ENCODE assay signal across 8 cellular contexts in the genomic region with DNA sequence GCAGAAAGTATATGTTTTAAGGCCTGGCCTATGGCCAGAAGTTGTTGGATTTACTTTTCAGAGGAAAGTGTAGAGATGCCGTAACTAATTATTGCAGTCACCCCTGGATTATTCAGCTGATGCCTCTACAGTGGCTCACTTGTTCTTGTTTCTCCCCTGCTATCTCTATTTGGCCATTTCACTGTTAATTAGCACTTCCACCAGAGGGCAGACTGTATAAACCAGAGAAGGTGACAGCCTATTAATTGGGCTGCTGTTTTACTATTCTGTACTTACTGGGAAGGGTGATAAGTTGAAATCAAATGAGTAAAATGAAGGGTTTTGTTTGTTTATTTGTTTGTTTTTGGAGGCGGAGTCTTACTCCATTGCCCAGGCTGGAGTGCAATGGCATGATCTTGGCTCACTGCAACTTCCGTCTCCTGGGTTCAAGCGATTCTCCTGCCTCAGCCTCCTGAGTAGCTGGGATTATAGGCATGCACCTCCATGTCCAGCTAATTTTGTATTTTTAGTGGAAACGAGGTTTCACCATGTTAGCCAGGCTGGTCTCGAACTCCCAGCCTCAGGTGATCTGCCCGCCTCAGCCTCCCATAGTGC.
DNase-seq lines count a peak whose midpoint lies in the region; ATAC-seq, FAIRE-seq and TF ChIP-seq lines count a peak whose summit lies in the region.

No MANE protein-coding gene starts in this region.

- no peak overlapping the region for H3K4me3 ChIP-seq in bronchial epithelial cell (ENCODE audit: low read depth, low read length)
- H3K4me3 ChIP-seq in ovary: no peak overlapping the region

- no peaks in the 10 kb centered on the region for H3K4me1 ChIP-seq in ovary (ENCODE audit: insufficient read depth)

- no peak overlapping the region for H3K27ac ChIP-seq in ovary

- no peak overlapping the region for H3K27ac Mint-ChIP-seq in naive thymus-derived CD8-positive, alpha-beta T cell

- ATAC-seq in naive thymus-derived CD8-positive, alpha-beta T cell: peak; percentile 35 to 39
- ATAC-seq in GM19452 (IDR thresholded peaks at IDR 0.05; ENCODE audit: unreplicated experiment): no peak
- no peak for ATAC-seq in GM19023 (IDR thresholded peaks at IDR 0.05; ENCODE audit: unreplicated experiment)

- peak; percentile 57 for DNase-seq in DMS53 (lab: John Stamatoyannopoulos, UW)
- no peak for DNase-seq in DMS53 treated with DMSO at 0.1 percent for 48 hours (lab: John Stamatoyannopoulos, UW; ENCODE audit: unreplicated experiment)
- peak; percentile 26 for DNase-seq in M059J (ENCODE audit: low read depth)
- DNase-seq in bronchial epithelial cell (ENCODE audit: low read depth): peak; percentile 38
- peak in 3 of 10 donors; percentile 7 to 9 (median 7) for DNase-seq in naive thymus-derived CD8-positive, alpha-beta T cell
- DNase-seq in ovary: no peak

- H3K9me3 ChIP-seq in ovary: no peaks in the 10 kb centered on the region

- H3K4me1 Mint-ChIP-seq in naive thymus-derived CD8-positive, alpha-beta T cell: peaks cover 0 to 5% (median 0%) of the 10 kb centered on the region in 4 donors

- no peaks in the 10 kb centered on the region for H3K27me3 ChIP-seq in bronchial epithelial cell (ENCODE audit: control insufficient read depth, insufficient read depth, low read length)
- H3K27me3 ChIP-seq in ovary: no peaks in the 10 kb centered on the region

- TF ChIP-seq CTCF in bronchial epithelial cell (IDR thresholded peaks at IDR 0.05; ENCODE audit: insufficient read depth, low read length, severe bottlenecking) (peak; percentile 44), ovary (IDR thresholded peaks at IDR 0.05) (no peak)

- TF ChIP-seq POLR2A in ovary (IDR thresholded peaks at IDR 0.05): no peak

- H3K4me3 Mint-ChIP-seq in naive thymus-derived CD8-positive, alpha-beta T cell: no peak overlapping the region

- FAIRE-seq in bronchial epithelial cell (lab: Jason Lieb, UNC): no peak

- peaks cover 13 to 93% (median 14%) of the 10 kb centered on the region in 3 donors for H3K36me3 Mint-ChIP-seq in naive thymus-derived CD8-positive, alpha-beta T cell

- no peaks in the 10 kb centered on the region for H3K27me3 Mint-ChIP-seq in naive thymus-derived CD8-positive, alpha-beta T cell

- WGBS in ovary, 3 donors: 94 to 96% (median 94%) methylated on average over 7 of the region's 7 CpGs

- peaks cover 12% of the 10 kb centered on the region for H3K36me3 ChIP-seq in bronchial epithelial cell (ENCODE audit: control insufficient read depth, insufficient read depth, low read length)
- no peaks in the 10 kb centered on the region for H3K36me3 ChIP-seq in ovary

- intact Hi-C loops in ovary (cut with DNase I): no loop called here

- TF ChIP-seq EP300 in ovary (IDR thresholded peaks at IDR 0.05): no peak

- POLR2A ChIA-PET in naive thymus-derived CD8-positive, alpha-beta T cell (lab: Charles Lee): no interaction called here

- H3K9me3 Mint-ChIP-seq in naive thymus-derived CD8-positive, alpha-beta T cell: no peaks in the 10 kb centered on the region

Comparison
In these comparisons a context has a peak if more than half of its experiments do, and no peak if none do; other contexts are left out.
1. DNase-seq: peak in DMS53 (single experiment), M059J (single experiment) and bronchial epithelial cell (single experiment); none in DMS53 treated with DMSO at 0.1 percent for 48 hours (single experiment) and ovary (0 of 5).
2. ATAC-seq: peak in naive thymus-derived CD8-positive, alpha-beta T cell (2 of 2); none in GM19452 (single experiment) and GM19023 (single experiment).